19 cellular contexts compared by ENCODE assay signal in the genomic region with DNA sequence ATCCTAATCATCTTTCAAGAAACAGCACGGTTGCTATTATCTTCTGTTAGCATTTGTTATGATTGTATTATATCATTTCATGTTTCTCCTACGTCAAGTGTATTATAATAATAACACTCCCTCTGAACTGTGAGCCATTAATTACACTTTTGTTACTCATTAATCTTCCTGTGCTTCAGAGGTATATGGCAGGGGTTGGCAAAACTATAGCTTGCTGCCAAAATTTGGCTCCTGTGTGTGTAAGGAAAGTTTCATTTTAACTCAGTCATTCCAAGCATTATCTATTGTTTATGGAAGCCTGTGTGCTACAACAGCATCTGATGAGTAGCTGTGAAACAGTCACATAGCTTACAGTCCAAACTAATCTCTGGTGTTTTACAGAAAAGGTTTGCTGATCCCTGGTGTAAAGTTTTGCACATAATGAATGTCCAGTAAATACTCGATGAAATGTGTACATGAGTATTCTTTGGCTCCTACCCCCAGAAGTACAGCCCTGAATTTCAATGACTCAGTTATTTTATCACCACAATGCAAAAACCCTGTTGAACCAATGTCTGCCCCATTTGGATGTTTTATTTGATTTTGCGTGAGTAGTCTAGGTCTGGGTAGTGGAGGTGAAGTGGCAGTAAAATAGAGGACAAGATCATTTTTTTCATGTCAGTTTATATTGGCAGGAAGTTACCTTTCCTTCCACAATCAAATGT.
"Had no signal": no experiment of that assay in that cellular context is flagged by ENCODE, and none has a peak within 500 bp of the region (broad histone marks: within the 10 kb centered on the region; RNA-seq: fewer than 3 reads in every experiment).

No MANE protein-coding gene starts in this region.

- ATAC-seq: activated CD8-positive, alpha-beta T cell treated with anti-CD3 and anti-CD28 coated beads for 36 hours; activated T-cell treated with anti-CD3 and anti-CD28 coated beads, Interleukin-2, amount 50 U/mL, for 4 hours; effector memory CD8-positive, alpha-beta T cell; gastroesophageal sphincter; left lobe of liver; pancreas; stimulated activated memory B cell treated with anti-CD40 and anti-IgM and Interleukin-4, amounts not matched to agents 10 μg/mL and 1 μg/mL and 100 μg/mL, for 72 hours had no signal

- H3K4me3 ChIP-seq: gastroesophageal sphincter, pancreas, tibial artery, uterus had no signal

- DNase-seq: activated B cell treated with CpG ODN at 0.5 μM for 24 hours; activated CD4-positive, alpha-beta T cell treated with anti-CD3 and anti-CD28 coated beads for 48 hours; activated CD8-positive, alpha-beta T cell treated with anti-CD3 and anti-CD28 coated beads for 36 hours; activated naive CD8-positive, alpha-beta T cell treated with anti-CD3 and anti-CD28 coated beads, Interleukin-2, amount 10 ng/mL, durations not matched to agents 7 days and 5 days; activated T-cell treated with anti-CD3 and anti-CD28 coated beads, Interleukin-2, amount 50 U/mL, for 4 hours; aorta; dermis blood vessel endothelial cell; effector memory CD8-positive, alpha-beta T cell; pancreas; stimulated activated CD4-positive, alpha-beta T cell treated with anti-CD3 and anti-CD28 coated beads, Interleukin-2, amount 100 ng/mL, for 48 hours; tibial artery; uterus had no signal

- H3K4me1 ChIP-seq: gastroesophageal sphincter, pancreas, tibial artery, uterus had no signal

- H3K27me3 ChIP-seq: gastroesophageal sphincter, pancreas, tibial artery, uterus had no signal

- H3K36me3 ChIP-seq: gastroesophageal sphincter, pancreas, tibial artery, uterus had no signal

- H3K9me3 ChIP-seq: gastroesophageal sphincter, pancreas, tibial artery, uterus had no signal

- H3K36me3 Mint-ChIP-seq: activated naive CD8-positive, alpha-beta T cell treated with anti-CD3 and anti-CD28 coated beads, Interleukin-2, amount 10 ng/mL, durations not matched to agents 7 days and 5 days; stimulated activated memory B cell treated with anti-CD40 and anti-IgM and Interleukin-4, amounts not matched to agents 10 μg/mL and 1 μg/mL and 100 μg/mL, for 72 hours had no signal

- H3K27ac Mint-ChIP-seq: activated B cell treated with CpG ODN at 0.5 μM for 24 hours; activated CD8-positive, alpha-beta T cell treated with anti-CD3 and anti-CD28 coated beads for 36 hours; activated naive CD8-positive, alpha-beta T cell treated with anti-CD3 and anti-CD28 coated beads, Interleukin-2, amount 10 ng/mL, durations not matched to agents 7 days and 5 days; effector memory CD8-positive, alpha-beta T cell; stimulated activated memory B cell treated with anti-CD40 and anti-IgM and Interleukin-4, amounts not matched to agents 10 μg/mL and 1 μg/mL and 100 μg/mL, for 72 hours had no signal

- FAIRE-seq: bronchial epithelial cell, islet of Langerhans, pancreas, TTC549 had no signal

- H3K27me3 Mint-ChIP-seq: activated B cell treated with CpG ODN at 0.5 μM for 24 hours; activated CD8-positive, alpha-beta T cell treated with anti-CD3 and anti-CD28 coated beads for 36 hours; activated naive CD8-positive, alpha-beta T cell treated with anti-CD3 and anti-CD28 coated beads, Interleukin-2, amount 10 ng/mL, durations not matched to agents 7 days and 5 days; effector memory CD8-positive, alpha-beta T cell; stimulated activated memory B cell treated with anti-CD40 and anti-IgM and Interleukin-4, amounts not matched to agents 10 μg/mL and 1 μg/mL and 100 μg/mL, for 72 hours had no signal

- H3K4me1 Mint-ChIP-seq: activated B cell treated with CpG ODN at 0.5 μM for 24 hours; activated naive CD8-positive, alpha-beta T cell treated with anti-CD3 and anti-CD28 coated beads, Interleukin-2, amount 10 ng/mL, durations not matched to agents 7 days and 5 days; stimulated activated memory B cell treated with anti-CD40 and anti-IgM and Interleukin-4, amounts not matched to agents 10 μg/mL and 1 μg/mL and 100 μg/mL, for 72 hours had no signal

- H3K4me3 Mint-ChIP-seq: activated B cell treated with CpG ODN at 0.5 μM for 24 hours; activated CD8-positive, alpha-beta T cell treated with anti-CD3 and anti-CD28 coated beads for 36 hours; activated naive CD8-positive, alpha-beta T cell treated with anti-CD3 and anti-CD28 coated beads, Interleukin-2, amount 10 ng/mL, durations not matched to agents 7 days and 5 days; activated T-cell treated with anti-CD3 and anti-CD28 coated beads, Interleukin-2, amount 50 U/mL, for 4 hours; effector memory CD8-positive, alpha-beta T cell; stimulated activated memory B cell treated with anti-CD40 and anti-IgM and Interleukin-4, amounts not matched to agents 10 μg/mL and 1 μg/mL and 100 μg/mL, for 72 hours had no signal

- H3K27ac ChIP-seq: epithelial cell of prostate, gastroesophageal sphincter, pancreas, tibial artery, uterus had no signal
